In genomic region chr1:116546354-116546977, GRCh38 we compare ENCODE assay signal across 23 cellular contexts. TPM values are rescaled to one million over a fixed set of nuclear protein-coding genes. Genes with fewer than 3 reads are reported as not detected.
DNase-seq lines count a peak whose midpoint lies in the region; ATAC-seq and TF ChIP-seq lines count a peak whose summit lies in the region.
"Had no signal": no experiment of that assay in that cellular context is flagged by ENCODE, and none has a peak within 500 bp of the region (broad histone marks: within the 10 kb centered on the region; RNA-seq: fewer than 3 reads in every experiment).

No MANE protein-coding gene starts in this region.

- H3K4me1 ChIP-seq in BLaER1 treated with 17β-estradiol and CSF1 and Interleukin-3, amounts not matched to agents 10 nM and 100 nM: peaks cover 61 to 84% (median 71%) of the 10 kb centered on the region in 10 experiments
- no peaks in the 10 kb centered on the region for H3K4me1 ChIP-seq in prostate gland (replicated peaks)
- H3K4me1 ChIP-seq: A549, BE2C had no signal

- peak overlapping the region in 1 of 11 experiments; percentile 24; a peak in 1 of 22 replicates for H3K9ac ChIP-seq in BLaER1 treated with 17β-estradiol and CSF1 and Interleukin-3, amounts not matched to agents 10 nM and 100 nM

- peak overlapping the region; percentile 81 for H3K4me3 Mint-ChIP-seq in activated CD4-positive, alpha-beta T cell treated with anti-CD3 and anti-CD28 coated beads, Interleukin-2, amount 10 ng/mL, durations not matched to agents 24 days and 14 days
- no peak overlapping the region for H3K4me3 Mint-ChIP-seq in T-helper 17 cell
- no peak overlapping the region for H3K4me3 Mint-ChIP-seq in memory B cell

- intact Hi-C loops in activated CD4-positive, alpha-beta T cell treated with anti-CD3 and anti-CD28 coated beads, Interleukin-2, amount 10 ng/mL, durations not matched to agents 24 days and 14 days (cut with micrococcal nuclease): no loop called here
- intact Hi-C loops in prostate gland (cut with DNase I): no loop called here

- H3K27me3 ChIP-seq in BLaER1 treated with 17β-estradiol and CSF1 and Interleukin-3, amounts not matched to agents 10 nM and 100 nM: no peaks in the 10 kb centered on the region
- H3K27me3 ChIP-seq in prostate gland (replicated peaks; ENCODE audit: insufficient read depth): no peaks in the 10 kb centered on the region
- H3K27me3 ChIP-seq: BE2C, heart left ventricle had no signal

- peaks cover 25 to 100% (median 95%) of the 10 kb centered on the region in 11 experiments for H3K36me3 ChIP-seq in BLaER1 treated with 17β-estradiol and CSF1 and Interleukin-3, amounts not matched to agents 10 nM and 100 nM
- no peaks in the 10 kb centered on the region for H3K36me3 ChIP-seq in prostate gland
- H3K36me3 ChIP-seq: BE2C had no signal

- TF ChIP-seq CTCF in prostate gland (IDR thresholded peaks at IDR 0.05): no peak

- peak overlapping the region; percentile 98 for H3K27ac Mint-ChIP-seq in activated CD4-positive, alpha-beta T cell treated with anti-CD3 and anti-CD28 coated beads, Interleukin-2, amount 10 ng/mL, durations not matched to agents 24 days and 14 days
- H3K27ac Mint-ChIP-seq in T-helper 17 cell (peak overlapping the region; percentile 92), memory B cell (peak overlapping the region; percentile 45)

- H3K4me1 Mint-ChIP-seq in activated CD4-positive, alpha-beta T cell treated with anti-CD3 and anti-CD28 coated beads, Interleukin-2, amount 10 ng/mL, durations not matched to agents 24 days and 14 days: peaks cover 71% of the 10 kb centered on the region
- H3K4me1 Mint-ChIP-seq in T-helper 17 cell (peaks cover 53% of the 10 kb centered on the region), memory B cell (peaks cover 50% of the 10 kb centered on the region)

- H3K27ac ChIP-seq in BLaER1 treated with 17β-estradiol and CSF1 and Interleukin-3, amounts not matched to agents 10 nM and 100 nM: peak overlapping the region in 9 of 11 experiments; percentile 55 to 89 (median 71); a peak in 15 of 22 replicates
- no peak overlapping the region for H3K27ac ChIP-seq in prostate gland
- H3K27ac ChIP-seq: A549, heart left ventricle, RWPE1 had no signal

- H3K9me3 Mint-ChIP-seq in activated CD4-positive, alpha-beta T cell treated with anti-CD3 and anti-CD28 coated beads, Interleukin-2, amount 10 ng/mL, durations not matched to agents 24 days and 14 days: peaks cover 16% of the 10 kb centered on the region
- no peaks in the 10 kb centered on the region for H3K9me3 Mint-ChIP-seq in memory B cell

- no peak for TF ChIP-seq POLR2A in prostate gland (IDR thresholded peaks at IDR 0.05)

- H3K4me3 ChIP-seq in BLaER1 treated with 17β-estradiol and CSF1 and Interleukin-3, amounts not matched to agents 10 nM and 100 nM: no peak overlapping the region
- no peak overlapping the region for H3K4me3 ChIP-seq in prostate gland
- H3K4me3 ChIP-seq: A549, heart left ventricle, skin epidermis had no signal

- no peaks in the 10 kb centered on the region for H3K27me3 Mint-ChIP-seq in activated CD4-positive, alpha-beta T cell treated with anti-CD3 and anti-CD28 coated beads, Interleukin-2, amount 10 ng/mL, durations not matched to agents 24 days and 14 days
- H3K27me3 Mint-ChIP-seq in T-helper 17 cell (no peaks in the 10 kb centered on the region), memory B cell (no peaks in the 10 kb centered on the region)

- H3K36me3 Mint-ChIP-seq in activated CD4-positive, alpha-beta T cell treated with anti-CD3 and anti-CD28 coated beads, Interleukin-2, amount 10 ng/mL, durations not matched to agents 24 days and 14 days (ENCODE audit: low read depth): peaks cover 71% of the 10 kb centered on the region
- H3K36me3 Mint-ChIP-seq in T-helper 17 cell (ENCODE audit: low read depth): peaks cover 20% of the 10 kb centered on the region
- peaks cover 24% of the 10 kb centered on the region for H3K36me3 Mint-ChIP-seq in memory B cell

- H3K4me2 ChIP-seq in BLaER1 treated with 17β-estradiol and CSF1 and Interleukin-3, amounts not matched to agents 10 nM and 100 nM: peak overlapping the region; percentile 55 to 82 (median 70)
- H3K4me2 ChIP-seq: A549 had no signal

- peaks cover 0 to 43% (median 28%) of the 10 kb centered on the region in 11 experiments; a peak in 13 of 22 replicates for H4K20me1 ChIP-seq in BLaER1 treated with 17β-estradiol and CSF1 and Interleukin-3, amounts not matched to agents 10 nM and 100 nM

- peaks cover 0 to 75% (median 52%) of the 10 kb centered on the region in 11 experiments; a peak in 17 of 22 replicates for H3K9me3 ChIP-seq in BLaER1 treated with 17β-estradiol and CSF1 and Interleukin-3, amounts not matched to agents 10 nM and 100 nM (replicated peaks in 1 of 11)
- no peaks in the 10 kb centered on the region for H3K9me3 ChIP-seq in T-helper 17 cell (ENCODE audit: control insufficient read depth, low read length, poor library complexity, severe bottlenecking)
- no peaks in the 10 kb centered on the region for H3K9me3 ChIP-seq in prostate gland
- H3K9me3 ChIP-seq: A549, BE2C, heart left ventricle had no signal

- ATAC-seq in T-helper 17 cell (no peak), memory B cell (ENCODE audit: low read depth) (no peak)
- ATAC-seq: A549, heart left ventricle, left colon had no signal

- WGBS in prostate gland: 88% methylated on average over 4 of the region's 4 CpGs

- no peak for DNase-seq in activated CD4-positive, alpha-beta T cell treated with anti-CD3 and anti-CD28 coated beads, Interleukin-2, amount 10 ng/mL, durations not matched to agents 24 days and 14 days
- DNase-seq in activated CD4-positive, alpha-beta T cell treated with anti-CD3 and anti-CD28 coated beads for 4 hours: no peak
- DNase-seq in T-helper 17 cell (no peak), memory B cell (ENCODE audit: low spot score in 2 of 2) (no peak), hepatic stellate cell (ENCODE audit: low spot score) (no peak), nucleus accumbens (lab: John Stamatoyannopoulos, UW) (no peak), prostate gland (ENCODE audit: low spot score) (no peak)
- DNase-seq: amniotic stem cell; BE2C; Calu3; effector CD4-positive, alpha-beta T cell; HCEC 1CT; heart left ventricle; left colon; mesenchymal stem cell; NCI-H1092 treated with DMSO at 0.1 percent for 48 hours; NCI-H187 treated with DMSO at 0.1 percent for 48 hours; stimulated activated CD4-positive, alpha-beta T cell treated with anti-CD3 and anti-CD28 coated beads, Interleukin-1b, Interleukin-23, amount 100 ng/mL, for 48 hours; T-helper 9 cell had no signal

RNA-seq across cellular contexts. Expression of gene CD58, which starts 24.4 kb away (rescaled TPM):
- 26.5 and 31.0 TPM in 2 replicates for total RNA-seq in activated CD4-positive, alpha-beta T cell treated with anti-CD3 and anti-CD28 coated beads, Interleukin-2, amount 10 ng/mL, durations not matched to agents 24 days and 14 days
- total RNA-seq in T-helper 17 cell (10 to 100 TPM; 21.7 to 22.1 TPM), prostate gland (10 to 100 TPM; 10.4 to 13.7 TPM)

Comparison
In these comparisons a context has a peak if more than half of its experiments do, and no peak if none do; other contexts are left out.
1. H3K27ac Mint-ChIP-seq: peak in every context shown above with its lines; median percentile 98 in activated CD4-positive, alpha-beta T cell treated with anti-CD3 and anti-CD28 coated beads, Interleukin-2, amount 10 ng/mL, durations not matched to agents 24 days and 14 days; 92 in T-helper 17 cell; 45 in memory B cell.
2. H3K27ac ChIP-seq: peak in BLaER1 treated with 17β-estradiol and CSF1 and Interleukin-3, amounts not matched to agents 10 nM and 100 nM (9 of 11); none in prostate gland (0 of 2).